14 cellular contexts compared by ENCODE assay signal in the genomic region with DNA sequence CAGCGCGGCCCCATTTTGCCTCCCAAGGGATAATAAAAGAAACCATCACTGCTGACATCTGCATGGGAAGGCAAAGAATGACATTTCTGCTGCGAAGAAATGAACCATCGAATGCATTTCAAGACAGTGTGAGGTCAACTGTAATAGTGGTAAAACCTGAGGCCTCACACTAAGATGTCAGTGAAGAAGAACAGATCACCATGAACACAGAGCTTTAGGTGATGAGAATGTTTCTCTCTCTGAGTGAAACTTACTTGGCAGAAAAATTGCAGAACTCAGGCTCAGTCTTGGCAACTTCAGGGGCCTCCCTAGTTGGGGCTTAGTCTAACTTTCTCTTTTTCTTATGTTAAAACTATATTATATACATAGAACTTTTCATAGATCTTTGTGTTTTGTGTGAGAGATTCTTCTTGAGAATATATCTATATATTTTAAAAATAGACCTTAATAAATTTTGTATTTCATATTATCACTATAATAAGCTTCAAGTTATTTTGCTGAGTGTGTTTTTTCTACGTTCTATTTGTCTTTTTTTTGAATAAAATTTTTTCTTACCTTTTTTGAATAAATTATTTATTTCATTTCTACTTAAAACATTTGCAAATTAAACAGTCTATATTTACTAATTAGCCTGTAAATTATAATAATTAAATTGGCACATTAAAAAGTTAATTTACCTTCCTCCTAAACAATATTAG.
"Had no signal": no experiment of that assay in that cellular context is flagged by ENCODE, and none has a peak within 500 bp of the region (broad histone marks: within the 10 kb centered on the region; RNA-seq: fewer than 3 reads in every experiment).

No MANE protein-coding gene starts in this region.

- H3K4me3 ChIP-seq: breast epithelium, gastrocnemius medialis, heart right ventricle, ovary, uterus had no signal

- H3K27me3 ChIP-seq: breast epithelium, gastrocnemius medialis, heart right ventricle, ovary, uterus had no signal

- H3K4me1 ChIP-seq: breast epithelium, gastrocnemius medialis had no signal

- H3K27ac ChIP-seq: breast epithelium, gastrocnemius medialis, heart right ventricle, ovary had no signal

- H3K36me3 ChIP-seq: breast epithelium, gastrocnemius medialis, heart right ventricle, ovary, uterus had no signal

- FAIRE-seq: endothelial cell of umbilical vein, keratinocyte had no signal

- H3K9me3 ChIP-seq: breast epithelium, gastrocnemius medialis, heart right ventricle, ovary, uterus had no signal

- DNase-seq: activated effector memory CD4-positive, alpha-beta T cell treated with anti-CD3 and anti-CD28 coated beads, Interleukin-2, amount 50 U/mL, for 16 hours; activated T-cell treated with anti-CD3 and anti-CD28 coated beads, Interleukin-2, amount 50 U/mL, for 4 hours; anterior cingulate cortex; gastrocnemius medialis; heart right ventricle; left ventricle myocardium superior; ovary; stimulated activated CD4-positive, alpha-beta T cell treated with anti-CD3 and anti-CD28 coated beads, Interleukin-4, amount 100 ng/mL, for 4 hours; T-helper 2 cell; uterus had no signal

- ATAC-seq: activated CD4-positive, CD25-positive, alpha-beta regulatory T cell treated with anti-CD3 and anti-CD28 coated beads, Interleukin-2, amount 50 U/mL, for 24 hours; activated T-cell treated with anti-CD3 and anti-CD28 coated beads, Interleukin-2, amount 50 U/mL, for 4 hours; gastrocnemius medialis; heart right ventricle; left ventricle myocardium superior had no signal
